In the genomic region with DNA sequence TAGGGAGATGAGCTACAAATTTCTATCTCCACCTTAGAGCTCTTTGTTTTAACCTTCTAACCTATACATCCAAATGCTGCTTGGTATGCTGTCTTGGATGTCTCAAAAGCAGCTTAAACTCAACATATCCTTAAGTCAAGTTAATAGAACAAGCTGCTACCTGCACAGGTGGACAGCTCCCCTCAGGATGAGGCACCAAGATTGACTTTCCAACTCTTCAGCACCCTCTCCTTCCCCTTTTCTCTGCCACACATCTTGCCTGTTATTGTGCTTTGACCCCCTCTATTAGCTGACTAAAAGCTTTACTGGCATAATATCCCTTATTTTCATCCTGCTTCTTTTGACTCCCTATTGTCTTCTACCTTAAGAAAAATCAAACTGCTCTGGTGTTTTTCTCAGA, we compare ENCODE assay signal across 3 cellular contexts.
TF ChIP-seq lines count a peak whose summit lies in the region.

No MANE protein-coding gene starts in this region.

TF ChIP-seq in GM23338, 12 proteins besides CTCF, POLR2A, EP300 and RAD21:
- TF ChIP-seq, protein P1, sequence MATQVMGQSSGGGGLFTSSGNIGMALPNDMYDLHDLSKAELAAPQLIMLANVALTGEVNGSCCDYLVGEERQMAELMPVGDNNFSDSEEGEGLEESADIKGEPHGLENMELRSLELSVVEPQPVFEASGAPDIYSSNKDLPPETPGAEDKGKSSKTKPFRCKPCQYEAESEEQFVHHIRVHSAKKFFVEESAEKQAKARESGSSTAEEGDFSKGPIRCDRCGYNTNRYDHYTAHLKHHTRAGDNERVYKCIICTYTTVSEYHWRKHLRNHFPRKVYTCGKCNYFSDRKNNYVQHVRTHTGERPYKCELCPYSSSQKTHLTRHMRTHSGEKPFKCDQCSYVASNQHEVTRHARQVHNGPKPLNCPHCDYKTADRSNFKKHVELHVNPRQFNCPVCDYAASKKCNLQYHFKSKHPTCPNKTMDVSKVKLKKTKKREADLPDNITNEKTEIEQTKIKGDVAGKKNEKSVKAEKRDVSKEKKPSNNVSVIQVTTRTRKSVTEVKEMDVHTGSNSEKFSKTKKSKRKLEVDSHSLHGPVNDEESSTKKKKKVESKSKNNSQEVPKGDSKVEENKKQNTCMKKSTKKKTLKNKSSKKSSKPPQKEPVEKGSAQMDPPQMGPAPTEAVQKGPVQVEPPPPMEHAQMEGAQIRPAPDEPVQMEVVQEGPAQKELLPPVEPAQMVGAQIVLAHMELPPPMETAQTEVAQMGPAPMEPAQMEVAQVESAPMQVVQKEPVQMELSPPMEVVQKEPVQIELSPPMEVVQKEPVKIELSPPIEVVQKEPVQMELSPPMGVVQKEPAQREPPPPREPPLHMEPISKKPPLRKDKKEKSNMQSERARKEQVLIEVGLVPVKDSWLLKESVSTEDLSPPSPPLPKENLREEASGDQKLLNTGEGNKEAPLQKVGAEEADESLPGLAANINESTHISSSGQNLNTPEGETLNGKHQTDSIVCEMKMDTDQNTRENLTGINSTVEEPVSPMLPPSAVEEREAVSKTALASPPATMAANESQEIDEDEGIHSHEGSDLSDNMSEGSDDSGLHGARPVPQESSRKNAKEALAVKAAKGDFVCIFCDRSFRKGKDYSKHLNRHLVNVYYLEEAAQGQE (IDR thresholded peaks at IDR 0.05; ENCODE audit: unreplicated experiment) = peak; percentile 46
- TF ChIP-seq EZH2 (IDR thresholded peaks at IDR 0.05; ENCODE audit: low read depth, unreplicated experiment) = no peak

TF ChIP-seq in Ishikawa, 13 proteins besides CTCF, POLR2A, EP300 and RAD21 (continued from another document):
- TF ChIP-seq, protein P1 (IDR thresholded peaks at IDR 0.05; ENCODE audit: low read depth) = peak; percentile 35; the same call in 1 of the 2 replicates
- TF ChIP-seq NFIC (IDR thresholded peaks at IDR 0.05) = no peak
- no peak for TF ChIP-seq TAF1 (IDR thresholded peaks at IDR 0.05; ENCODE audit: low read depth)

TF ChIP-seq in GM12878, 131 proteins besides CTCF, POLR2A, EP300 and RAD21 (continued from another document):
- TF ChIP-seq, protein P1 (IDR thresholded peaks at IDR 0.05; ENCODE audit: low read depth, low read length) = peak; percentile 66; the same call in 1 of the 2 replicates
- TF ChIP-seq PAX5 (IDR thresholded peaks at IDR 0.05; ENCODE audit: borderline replicate concordance, low read depth, low read length) = no peak
- no peak for TF ChIP-seq RB1 (IDR thresholded peaks at IDR 0.05; ENCODE audit: borderline replicate concordance)
- TF ChIP-seq, protein P2, sequence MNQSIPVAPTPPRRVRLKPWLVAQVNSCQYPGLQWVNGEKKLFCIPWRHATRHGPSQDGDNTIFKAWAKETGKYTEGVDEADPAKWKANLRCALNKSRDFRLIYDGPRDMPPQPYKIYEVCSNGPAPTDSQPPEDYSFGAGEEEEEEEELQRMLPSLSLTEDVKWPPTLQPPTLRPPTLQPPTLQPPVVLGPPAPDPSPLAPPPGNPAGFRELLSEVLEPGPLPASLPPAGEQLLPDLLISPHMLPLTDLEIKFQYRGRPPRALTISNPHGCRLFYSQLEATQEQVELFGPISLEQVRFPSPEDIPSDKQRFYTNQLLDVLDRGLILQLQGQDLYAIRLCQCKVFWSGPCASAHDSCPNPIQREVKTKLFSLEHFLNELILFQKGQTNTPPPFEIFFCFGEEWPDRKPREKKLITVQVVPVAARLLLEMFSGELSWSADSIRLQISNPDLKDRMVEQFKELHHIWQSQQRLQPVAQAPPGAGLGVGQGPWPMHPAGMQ (IDR thresholded peaks at IDR 0.05; ENCODE audit: borderline replicate concordance) = no peak
TF ChIP-seq in GM12878: peak in this region for 1.
